In the genomic region with DNA sequence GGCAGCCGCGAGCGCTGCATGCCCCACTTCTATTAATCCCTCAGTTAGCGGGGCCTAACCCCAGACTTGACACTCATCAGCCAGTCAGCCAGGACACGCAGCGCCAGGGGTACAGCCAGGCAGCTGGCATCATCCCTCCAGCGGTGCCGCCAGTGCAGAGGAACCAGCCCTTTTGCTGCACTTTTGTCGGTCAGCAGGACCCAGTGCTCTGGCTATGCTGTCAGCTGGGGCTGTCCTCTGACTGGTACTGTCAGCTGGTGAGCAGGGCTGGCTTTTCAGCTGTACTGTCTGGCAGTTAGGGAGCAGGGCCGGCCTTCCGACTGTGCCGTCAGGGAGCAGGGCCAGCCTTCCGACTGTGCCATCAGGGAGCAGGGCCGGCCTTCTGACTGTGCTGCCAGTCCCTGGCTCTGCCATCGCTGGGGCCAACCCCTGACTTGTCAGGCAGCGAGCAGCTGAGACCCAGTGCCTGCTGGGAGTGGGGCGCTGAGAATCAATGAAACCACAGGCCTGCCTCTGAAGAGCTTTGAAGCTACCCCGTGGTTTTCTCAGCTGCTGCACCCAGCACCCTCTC, we compare ENCODE assay signal across 8 cellular contexts.
A peak's percentile ranks its signal among the peaks of the same experiment; 100 is the strongest.
DNase-seq lines count a peak whose midpoint lies in the region; ATAC-seq and TF ChIP-seq lines count a peak whose summit lies in the region.

No MANE protein-coding gene starts in this region.

- no peak for ATAC-seq in GM18505 (IDR thresholded peaks at IDR 0.05; ENCODE audit: unreplicated experiment)

- no peak for TF ChIP-seq CTCF in prostate gland (IDR thresholded peaks at IDR 0.05)

- TF ChIP-seq POLR2A in GM18505 (IDR thresholded peaks at IDR 0.05; ENCODE audit: borderline replicate concordance, extremely low read depth, insufficient read depth, insufficient read length) (no peak), prostate gland (IDR thresholded peaks at IDR 0.05) (no peak)

- no peak overlapping the region for H3K27ac ChIP-seq in prostate gland

- DNase-seq in NCI-H2107 treated with DMSO at 0.1 percent for 48 hours (lab: John Stamatoyannopoulos, UW; ENCODE audit: unreplicated experiment) (peak; percentile 84), hippocampal formation (lab: John Stamatoyannopoulos, UW) (peak; percentile 39 to 47), cortex of kidney (lab: John Stamatoyannopoulos, UW) (no peak), NCI-H2081 (lab: John Stamatoyannopoulos, UW) (no peak), prostate gland (ENCODE audit: low spot score) (no peak)
- DNase-seq in activated T-cell treated with anti-CD3 and anti-CD28 coated beads, Interleukin-2, amount 50 U/mL, for 1 hour: peak; percentile 83
- DNase-seq in stimulated activated CD8-positive, alpha-beta memory T cell treated with anti-CD3 and anti-CD28 coated beads, Interleukin-15, amount 100 ng/mL, for 1 hour (ENCODE audit: low read depth): peak; percentile 49

- intact Hi-C loops in prostate gland (cut with DNase I): no loop called here

- 57% methylated on average over 17 of the region's 18 CpGs for WGBS in prostate gland

- H3K9me3 ChIP-seq in prostate gland: no peaks in the 10 kb centered on the region

- H3K4me1 ChIP-seq in prostate gland (replicated peaks): no peaks in the 10 kb centered on the region

- no peak overlapping the region for H3K4me3 ChIP-seq in prostate gland

- H3K27me3 ChIP-seq in prostate gland (replicated peaks; ENCODE audit: insufficient read depth): no peaks in the 10 kb centered on the region

- no peaks in the 10 kb centered on the region for H3K36me3 ChIP-seq in prostate gland

Comparison
In these comparisons a context has a peak if more than half of its experiments do, and no peak if none do; other contexts are left out.
1. DNase-seq: peak in NCI-H2107 treated with DMSO at 0.1 percent for 48 hours (single experiment), activated T-cell treated with anti-CD3 and anti-CD28 coated beads, Interleukin-2, amount 50 U/mL, for 1 hour (single experiment), hippocampal formation (2 of 2) and stimulated activated CD8-positive, alpha-beta memory T cell treated with anti-CD3 and anti-CD28 coated beads, Interleukin-15, amount 100 ng/mL, for 1 hour (single experiment); none in cortex of kidney (single experiment), NCI-H2081 (0 of 2) and prostate gland (single experiment).